In genomic region chr12:6631549-6631961, GRCh38 we compare ENCODE assay signal across 10 cellular contexts. TPM values are rescaled to one million over a fixed set of nuclear protein-coding genes. Genes with fewer than 3 reads are reported as not detected.
A peak's percentile ranks its signal among the peaks of the same experiment; 100 is the strongest.
DNase-seq lines count a peak whose midpoint lies in the region; ATAC-seq, FAIRE-seq and TF ChIP-seq lines count a peak whose summit lies in the region.
"Had no signal": no experiment of that assay in that cellular context is flagged by ENCODE, and none has a peak within 500 bp of the region (broad histone marks: within the 10 kb centered on the region; RNA-seq: fewer than 3 reads in every experiment).

No MANE protein-coding gene starts in this region.

- H3K79me2 ChIP-seq in HepG2 (ENCODE audit: insufficient read depth, low read length), result no peaks in the 10 kb centered on the region

- H3K36me3 Mint-ChIP-seq in activated CD4-positive, alpha-beta T cell treated with anti-CD3 and anti-CD28 coated beads, Interleukin-2, amount 10 ng/mL, durations not matched to agents 7 days and 5 days (ENCODE audit: low read depth), result peaks cover 2% of the 10 kb centered on the region
- no peaks in the 10 kb centered on the region for H3K36me3 Mint-ChIP-seq in activated T-helper 1 cell treated with anti-CD3 and anti-CD28 coated beads, Interleukin-12 subunit alpha, Interleukin-12 subunit beta, Interleukin-2, Interleukin-4 antibody, amounts not matched to agents 30 ng/mL and 10 ng/mL and 1 ng/mL, durations not matched to agents 14 hours and 24 hours and 36 hours (ENCODE audit: low read depth)

- TF ChIP-seq POLR2A in HepG2 (IDR thresholded peaks at IDR 0.05; ENCODE audit: insufficient read depth in 1 of 2, low read depth in 2 of 2, low read length in 2 of 2), result no peak

- no peaks in the 10 kb centered on the region for H4K20me1 ChIP-seq in HepG2 (ENCODE audit: insufficient read depth, low read length)

- H3K9me3 Mint-ChIP-seq in activated CD4-positive, alpha-beta T cell treated with anti-CD3 and anti-CD28 coated beads, Interleukin-2, amount 10 ng/mL, durations not matched to agents 7 days and 5 days, result no peaks in the 10 kb centered on the region
- no peaks in the 10 kb centered on the region for H3K9me3 Mint-ChIP-seq in activated T-helper 1 cell treated with anti-CD3 and anti-CD28 coated beads, Interleukin-12 subunit alpha, Interleukin-12 subunit beta, Interleukin-2, Interleukin-4 antibody, amounts not matched to agents 30 ng/mL and 10 ng/mL and 1 ng/mL, durations not matched to agents 14 hours and 24 hours and 36 hours

- peaks cover 73% of the 10 kb centered on the region for H3K4me1 Mint-ChIP-seq in activated CD4-positive, alpha-beta T cell treated with anti-CD3 and anti-CD28 coated beads, Interleukin-2, amount 10 ng/mL, durations not matched to agents 7 days and 5 days
- H3K4me1 Mint-ChIP-seq in activated T-helper 1 cell treated with anti-CD3 and anti-CD28 coated beads, Interleukin-12 subunit alpha, Interleukin-12 subunit beta, Interleukin-2, Interleukin-4 antibody, amounts not matched to agents 30 ng/mL and 10 ng/mL and 1 ng/mL, durations not matched to agents 14 hours and 24 hours and 36 hours (ENCODE audit: low read depth), result peaks cover 63% of the 10 kb centered on the region

- peak overlapping the region; percentile 71 for H2AFZ ChIP-seq in HepG2 (ENCODE audit: low read length)

- H3K27ac ChIP-seq in HepG2 (ENCODE audit: extremely low read length, insufficient read depth, low read length), result no peak overlapping the region
- H3K27ac ChIP-seq in substantia nigra (ENCODE audit: low read depth, low read length, poor library complexity, severe bottlenecking), result peak overlapping the region; percentile 35

- TF ChIP-seq CTCF in HepG2 (CRISPR knock-in tag; IDR thresholded peaks at IDR 0.05), result no peak

- 20% methylated on average over 3 of the region's 3 CpGs for WGBS in HepG2 (ENCODE audit: low lambda C conversion rate)

- peak overlapping the region in 2 of 3 experiments; percentile 26 to 49; a peak in 3 of 6 replicates for H3K4me3 ChIP-seq in HepG2 (replicated peaks in 1 of 3; ENCODE audit: insufficient read depth in 1 of 3, low read depth in 2 of 3, low read length in 3 of 3)
- H3K4me3 ChIP-seq: A549 had no signal

- peak; percentile 28 for DNase-seq in activated CD4-positive, alpha-beta T cell treated with anti-CD3 and anti-CD28 coated beads, Interleukin-2, amount 10 ng/mL, durations not matched to agents 7 days and 5 days
- no peak for DNase-seq in activated CD4-positive, alpha-beta T cell treated with anti-CD3 and anti-CD28 coated beads, Interleukin-2, amount 50 U/mL, for 1 hour
- DNase-seq in activated T-helper 1 cell treated with anti-CD3 and anti-CD28 coated beads, Interleukin-12 subunit alpha, Interleukin-12 subunit beta, Interleukin-2, Interleukin-4 antibody, amounts not matched to agents 30 ng/mL and 10 ng/mL and 1 ng/mL, durations not matched to agents 14 hours and 24 hours and 36 hours (ENCODE audit: low spot score), result no peak
- no peak for DNase-seq in HepG2 (ENCODE audit: low spot score)
- peak in 1 of 49 donors; percentile 17 for DNase-seq in substantia nigra (lab: John Stamatoyannopoulos, UW)
- DNase-seq in NCI-H748 treated with DMSO at 0.1 percent for 48 hours (lab: John Stamatoyannopoulos, UW), result no peak
- DNase-seq in NCI-H82 treated with DMSO at 0.1 percent for 48 hours (lab: John Stamatoyannopoulos, UW; ENCODE audit: unreplicated experiment), result no peak
- DNase-seq: NCI-H187 treated with DMSO at 0.1 percent for 48 hours had no signal

- no TSS peak for BruUV-seq in HepG2 (replicated peaks; lab: Mats Ljungman, UMichigan)

- H3K4me2 ChIP-seq in HepG2 (ENCODE audit: low read depth, low read length), result peak overlapping the region; percentile 68

- TF ChIP-seq EP300 in HepG2 (IDR thresholded peaks at IDR 0.05; ENCODE audit: low read depth in 2 of 2, low read length in 2 of 2) (no peak), HepG2 (CRISPR knock-in tag; IDR thresholded peaks at IDR 0.05; ENCODE audit: borderline replicate concordance) (no peak)

- no peaks in the 10 kb centered on the region for H3K9me3 ChIP-seq in HepG2 (ENCODE audit: low read length)
- H3K9me3 ChIP-seq: A549 had no signal

- CTCF ChIA-PET in activated CD4-positive, alpha-beta T cell treated with anti-CD3 and anti-CD28 coated beads, Interleukin-2, amount 10 ng/mL, durations not matched to agents 7 days and 5 days (lab: Charles Lee), result interaction anchor here (0.7 to 2.4 kb wide), 5 partner anchors 10 to 93 kb away, joined by 3 to 16 read pairs (median 4); partner anchors contain the start of gene COPS7A
- CTCF ChIA-PET in HepG2 (lab: Yijun Ruan, JAX; ENCODE audit: low intra/inter-chr PET ratio, low total read pairs), result no interaction called here

- no peaks in the 10 kb centered on the region for H3K36me3 ChIP-seq in HepG2 (replicated peaks in 1 of 2; ENCODE audit: control insufficient read depth in 1 of 2, insufficient read depth in 2 of 2, low read length in 2 of 2)

- H3K27me3 Mint-ChIP-seq in activated CD4-positive, alpha-beta T cell treated with anti-CD3 and anti-CD28 coated beads, Interleukin-2, amount 10 ng/mL, durations not matched to agents 7 days and 5 days, result no peaks in the 10 kb centered on the region
- H3K27me3 Mint-ChIP-seq in activated T-helper 1 cell treated with anti-CD3 and anti-CD28 coated beads, Interleukin-12 subunit alpha, Interleukin-12 subunit beta, Interleukin-2, Interleukin-4 antibody, amounts not matched to agents 30 ng/mL and 10 ng/mL and 1 ng/mL, durations not matched to agents 14 hours and 24 hours and 36 hours (ENCODE audit: insufficient read depth), result no peaks in the 10 kb centered on the region

- POLR2A ChIA-PET in activated CD4-positive, alpha-beta T cell treated with anti-CD3 and anti-CD28 coated beads, Interleukin-2, amount 10 ng/mL, durations not matched to agents 7 days and 5 days (lab: Charles Lee), result interaction anchor here (1.2 kb wide), 1 partner anchor 19 kb away, joined by 4 read pairs; no protein-coding TSS in a partner anchor
- POLR2A ChIA-PET in HepG2 (lab: Yijun Ruan, JAX), result interaction anchor here (1.1 to 1.2 kb wide), 2 partner anchors 18 to 58 kb away, joined by 3 read pairs; no protein-coding TSS in a partner anchor

- TF ChIP-seq RAD21 in HepG2 (CRISPR knock-in tag; IDR thresholded peaks at IDR 0.05), result no peak

- H3K27ac Mint-ChIP-seq in activated CD4-positive, alpha-beta T cell treated with anti-CD3 and anti-CD28 coated beads, Interleukin-2, amount 10 ng/mL, durations not matched to agents 7 days and 5 days, result peak overlapping the region; percentile 95
- H3K27ac Mint-ChIP-seq in activated T-helper 1 cell treated with anti-CD3 and anti-CD28 coated beads, Interleukin-12 subunit alpha, Interleukin-12 subunit beta, Interleukin-2, Interleukin-4 antibody, amounts not matched to agents 30 ng/mL and 10 ng/mL and 1 ng/mL, durations not matched to agents 14 hours and 24 hours and 36 hours, result peak overlapping the region; percentile 96

- ATAC-seq in HepG2 (peak; percentile 64), HG02884 (IDR thresholded peaks at IDR 0.05; ENCODE audit: unreplicated experiment) (no peak)

- in situ Hi-C loops in HepG2 (cut with HindIII; ENCODE audit: extremely low pct_ligation_motif_present, low pct_unique_long_range_greater_than_20kb), result no loop called here

- peaks cover 0 to 7% of the 10 kb centered on the region in 2 experiments; a peak in 1 of 5 replicates for H3K27me3 ChIP-seq in HepG2 (ENCODE audit: control insufficient read depth in 1 of 2, insufficient read depth in 2 of 2, low read length in 2 of 2)

- H3K4me3 Mint-ChIP-seq in activated CD4-positive, alpha-beta T cell treated with anti-CD3 and anti-CD28 coated beads, Interleukin-2, amount 10 ng/mL, durations not matched to agents 7 days and 5 days, result peak overlapping the region; percentile 70
- H3K4me3 Mint-ChIP-seq in activated T-helper 1 cell treated with anti-CD3 and anti-CD28 coated beads, Interleukin-12 subunit alpha, Interleukin-12 subunit beta, Interleukin-2, Interleukin-4 antibody, amounts not matched to agents 30 ng/mL and 10 ng/mL and 1 ng/mL, durations not matched to agents 14 hours and 24 hours and 36 hours, result peak overlapping the region; percentile 67

- no peak for FAIRE-seq in HepG2 (lab: Jason Lieb, UNC)
- FAIRE-seq: A549 had no signal

- peaks cover 54% of the 10 kb centered on the region for H3K4me1 ChIP-seq in HepG2 (ENCODE audit: insufficient read depth, low read length)

- intact Hi-C loops in activated T-helper 1 cell treated with anti-CD3 and anti-CD28 coated beads, Interleukin-12 subunit alpha, Interleukin-12 subunit beta, Interleukin-2, Interleukin-4 antibody, amounts not matched to agents 30 ng/mL and 10 ng/mL and 1 ng/mL, durations not matched to agents 14 hours and 24 hours and 36 hours (cut with micrococcal nuclease), result no loop called here
- intact Hi-C loops in HepG2 (cut with micrococcal nuclease; ENCODE audit: unreplicated experiment), result no loop called here

- H3K9ac ChIP-seq in HepG2 (ENCODE audit: insufficient read depth, low read depth, low read length), result peak overlapping the region; percentile 17; the same call in 1 of the 2 replicates

RNA-seq across cellular contexts. Expression of gene LPAR5, which starts 4.2 kb away (rescaled TPM):
- 1 to 10 TPM; 6.2 to 6.6 TPM for total RNA-seq in activated CD4-positive, alpha-beta T cell treated with anti-CD3 and anti-CD28 coated beads, Interleukin-2, amount 10 ng/mL, durations not matched to agents 7 days and 5 days
- total RNA-seq in activated T-helper 1 cell treated with anti-CD3 and anti-CD28 coated beads, Interleukin-12 subunit alpha, Interleukin-12 subunit beta, Interleukin-2, Interleukin-4 antibody, amounts not matched to agents 30 ng/mL and 10 ng/mL and 1 ng/mL, durations not matched to agents 14 hours and 24 hours and 36 hours, result 2.8 and 3.1 TPM in 2 replicates
- 0.07 and 0.09 TPM in 2 replicates for total RNA-seq in HepG2 (2016; rRNA removed; fragmentation: Illumina TruSeq; extraction: Trizol)
- total RNA-seq in HepG2 (2016; cell fraction: cytosol; rRNA removed; fragmentation: Illumina TruSeq; extraction: Trizol; ENCODE audit: low read depth), result not detected in 2 replicates
- total RNA-seq in HepG2 (2016; cell fraction: insoluble cytoplasmic fraction; rRNA removed; fragmentation: Illumina TruSeq; extraction: Trizol), result 0.06 and 0.09 TPM in 2 replicates
- 0.09 TPM in 1 of 2 replicates, not detected in the other for total RNA-seq in HepG2 (2016; cell fraction: membrane; rRNA removed; fragmentation: Illumina TruSeq; extraction: Trizol)
- not detected in 2 replicates for total RNA-seq in HepG2 (2016; cell fraction: nucleus; rRNA removed; fragmentation: Illumina TruSeq; extraction: Trizol)
- 0.17 and 0.32 TPM in 2 replicates for polyA plus RNA-seq in HepG2 (2011; rRNA removed)
- 0.19 and 0.32 TPM in 2 replicates for polyA plus RNA-seq in HepG2 (2011; cell fraction: cytosol; rRNA removed)
- polyA plus RNA-seq in HepG2 (2011; cell fraction: nucleus; rRNA removed), result 0.36 and 0.40 TPM in 2 replicates
- polyA plus RNA-seq in HepG2 (2012), result 0.17 and 0.32 TPM in 2 replicates
- polyA plus RNA-seq in HepG2 (2016; cell fraction: cytosol; fragmentation: Illumina TruSeq; extraction: Trizol; ENCODE audit: low read depth), result 0.05 TPM in 1 of 2 replicates, not detected in the other
- polyA plus RNA-seq in HepG2 (2016; cell fraction: insoluble cytoplasmic fraction; fragmentation: Illumina TruSeq; extraction: Trizol; ENCODE audit: low read depth), result not detected in 2 replicates
- not detected in 2 replicates for polyA plus RNA-seq in HepG2 (2016; cell fraction: membrane; fragmentation: Illumina TruSeq; extraction: Trizol; ENCODE audit: low read depth)
- 0.22 TPM in 1 of 2 replicates, not detected in the other for polyA plus RNA-seq in HepG2 (2016; cell fraction: nucleus; fragmentation: Illumina TruSeq; extraction: Trizol; ENCODE audit: insufficient read depth, low read depth)
- polyA minus RNA-seq in HepG2 (2011; rRNA and poly(A)+ RNA removed; ENCODE audit: low replicate concordance), result 0.98 and 5.8 TPM in 2 replicates
- 0.69 and 0.88 TPM in 2 replicates for polyA minus RNA-seq in HepG2 (2011; cell fraction: cytosol; rRNA and poly(A)+ RNA removed)
- polyA minus RNA-seq in HepG2 (2011; cell fraction: nucleus; rRNA and poly(A)+ RNA removed), result 0.37 TPM in 1 of 2 replicates, not detected in the other

RNA-seq across cellular contexts. Expression of gene ACRBP, which starts 15.7 kb away (rescaled TPM):
- total RNA-seq in activated CD4-positive, alpha-beta T cell treated with anti-CD3 and anti-CD28 coated beads, Interleukin-2, amount 10 ng/mL, durations not matched to agents 7 days and 5 days, result 1 to 10 TPM; 1.6 to 2.6 TPM
- 0.83 and 1.0 TPM in 2 replicates for total RNA-seq in activated T-helper 1 cell treated with anti-CD3 and anti-CD28 coated beads, Interleukin-12 subunit alpha, Interleukin-12 subunit beta, Interleukin-2, Interleukin-4 antibody, amounts not matched to agents 30 ng/mL and 10 ng/mL and 1 ng/mL, durations not matched to agents 14 hours and 24 hours and 36 hours
- not detected in 2 replicates for total RNA-seq in HepG2 (2016; rRNA removed; fragmentation: Illumina TruSeq; extraction: Trizol)
- 0.61 TPM in 1 of 2 replicates, not detected in the other for total RNA-seq in HepG2 (2016; cell fraction: cytosol; rRNA removed; fragmentation: Illumina TruSeq; extraction: Trizol; ENCODE audit: low read depth)
- 0.11 TPM in 1 of 2 replicates, not detected in the other for total RNA-seq in HepG2 (2016; cell fraction: insoluble cytoplasmic fraction; rRNA removed; fragmentation: Illumina TruSeq; extraction: Trizol)
- not detected in 2 replicates for total RNA-seq in HepG2 (2016; cell fraction: membrane; rRNA removed; fragmentation: Illumina TruSeq; extraction: Trizol)
- total RNA-seq in HepG2 (2016; cell fraction: nucleus; rRNA removed; fragmentation: Illumina TruSeq; extraction: Trizol), result 0.43 TPM in 1 of 2 replicates, not detected in the other
- 0.37 and 0.46 TPM in 2 replicates for polyA plus RNA-seq in HepG2 (2011; rRNA removed)
- 0.17 and 0.28 TPM in 2 replicates for polyA plus RNA-seq in HepG2 (2011; cell fraction: cytosol; rRNA removed)
- 2.4 and 3.2 TPM in 2 replicates for polyA plus RNA-seq in HepG2 (2011; cell fraction: nucleus; rRNA removed)
- 0.19 and 0.63 TPM in 2 replicates for polyA plus RNA-seq in HepG2 (2012)
- not detected in 2 replicates for polyA plus RNA-seq in HepG2 (2016; cell fraction: cytosol; fragmentation: Illumina TruSeq; extraction: Trizol; ENCODE audit: low read depth)
- not detected in 2 replicates for polyA plus RNA-seq in HepG2 (2016; cell fraction: insoluble cytoplasmic fraction; fragmentation: Illumina TruSeq; extraction: Trizol; ENCODE audit: low read depth)
- polyA plus RNA-seq in HepG2 (2016; cell fraction: membrane; fragmentation: Illumina TruSeq; extraction: Trizol; ENCODE audit: low read depth), result not detected in 2 replicates
- not detected in 2 replicates for polyA plus RNA-seq in HepG2 (2016; cell fraction: nucleus; fragmentation: Illumina TruSeq; extraction: Trizol; ENCODE audit: insufficient read depth, low read depth)
- 1.1 and 2.1 TPM in 2 replicates for polyA minus RNA-seq in HepG2 (2011; rRNA and poly(A)+ RNA removed; ENCODE audit: low replicate concordance)
- polyA minus RNA-seq in HepG2 (2011; cell fraction: cytosol; rRNA and poly(A)+ RNA removed), result not detected in 2 replicates
- polyA minus RNA-seq in HepG2 (2011; cell fraction: nucleus; rRNA and poly(A)+ RNA removed), result 0.99 and 1.0 TPM in 2 replicates

RNA-seq across cellular contexts. Expression of gene CHD4, which starts 24.4 kb away (rescaled TPM):
- total RNA-seq in activated CD4-positive, alpha-beta T cell treated with anti-CD3 and anti-CD28 coated beads, Interleukin-2, amount 10 ng/mL, durations not matched to agents 7 days and 5 days, result 100 to 1,000 TPM; 262 to 263 TPM
- 348 and 368 TPM in 2 replicates for total RNA-seq in activated T-helper 1 cell treated with anti-CD3 and anti-CD28 coated beads, Interleukin-12 subunit alpha, Interleukin-12 subunit beta, Interleukin-2, Interleukin-4 antibody, amounts not matched to agents 30 ng/mL and 10 ng/mL and 1 ng/mL, durations not matched to agents 14 hours and 24 hours and 36 hours
- 148 and 156 TPM in 2 replicates for total RNA-seq in HepG2 (2016; rRNA removed; fragmentation: Illumina TruSeq; extraction: Trizol)
- 15.5 and 17.3 TPM in 2 replicates for total RNA-seq in HepG2 (2016; cell fraction: cytosol; rRNA removed; fragmentation: Illumina TruSeq; extraction: Trizol; ENCODE audit: low read depth)
- total RNA-seq in HepG2 (2016; cell fraction: insoluble cytoplasmic fraction; rRNA removed; fragmentation: Illumina TruSeq; extraction: Trizol), result 147 and 150 TPM in 2 replicates
- total RNA-seq in HepG2 (2016; cell fraction: membrane; rRNA removed; fragmentation: Illumina TruSeq; extraction: Trizol), result 36.3 and 39.7 TPM in 2 replicates
- total RNA-seq in HepG2 (2016; cell fraction: nucleus; rRNA removed; fragmentation: Illumina TruSeq; extraction: Trizol), result 250 and 271 TPM in 2 replicates
- 76.2 and 82.8 TPM in 2 replicates for polyA plus RNA-seq in HepG2 (2011; rRNA removed)
- polyA plus RNA-seq in HepG2 (2011; cell fraction: cytosol; rRNA removed), result 64.8 and 67.1 TPM in 2 replicates
- polyA plus RNA-seq in HepG2 (2011; cell fraction: nucleus; rRNA removed), result 148 and 172 TPM in 2 replicates
- polyA plus RNA-seq in HepG2 (2012), result 74.3 and 85.1 TPM in 2 replicates
- 8.7 and 9.0 TPM in 2 replicates for polyA plus RNA-seq in HepG2 (2016; cell fraction: cytosol; fragmentation: Illumina TruSeq; extraction: Trizol; ENCODE audit: low read depth)
- polyA plus RNA-seq in HepG2 (2016; cell fraction: insoluble cytoplasmic fraction; fragmentation: Illumina TruSeq; extraction: Trizol; ENCODE audit: low read depth), result 121 and 138 TPM in 2 replicates
- 17.5 and 22.9 TPM in 2 replicates for polyA plus RNA-seq in HepG2 (2016; cell fraction: membrane; fragmentation: Illumina TruSeq; extraction: Trizol; ENCODE audit: low read depth)
- 343 and 358 TPM in 2 replicates for polyA plus RNA-seq in HepG2 (2016; cell fraction: nucleus; fragmentation: Illumina TruSeq; extraction: Trizol; ENCODE audit: insufficient read depth, low read depth)
- polyA minus RNA-seq in HepG2 (2011; rRNA and poly(A)+ RNA removed; ENCODE audit: low replicate concordance), result 130 and 210 TPM in 2 replicates
- polyA minus RNA-seq in HepG2 (2011; cell fraction: cytosol; rRNA and poly(A)+ RNA removed), result 76.1 and 89.0 TPM in 2 replicates
- polyA minus RNA-seq in HepG2 (2011; cell fraction: nucleus; rRNA and poly(A)+ RNA removed), result 87.0 and 130 TPM in 2 replicates

RNA-seq across cellular contexts. Expression of gene ING4, which starts 31.4 kb away (rescaled TPM):
- total RNA-seq in activated CD4-positive, alpha-beta T cell treated with anti-CD3 and anti-CD28 coated beads, Interleukin-2, amount 10 ng/mL, durations not matched to agents 7 days and 5 days, result 10 to 100 TPM; 33.7 to 40.2 TPM
- 14.6 and 15.0 TPM in 2 replicates for total RNA-seq in activated T-helper 1 cell treated with anti-CD3 and anti-CD28 coated beads, Interleukin-12 subunit alpha, Interleukin-12 subunit beta, Interleukin-2, Interleukin-4 antibody, amounts not matched to agents 30 ng/mL and 10 ng/mL and 1 ng/mL, durations not matched to agents 14 hours and 24 hours and 36 hours
- 12.7 and 14.4 TPM in 2 replicates for total RNA-seq in HepG2 (2016; rRNA removed; fragmentation: Illumina TruSeq; extraction: Trizol)
- total RNA-seq in HepG2 (2016; cell fraction: cytosol; rRNA removed; fragmentation: Illumina TruSeq; extraction: Trizol; ENCODE audit: low read depth), result 2.9 and 3.4 TPM in 2 replicates
- total RNA-seq in HepG2 (2016; cell fraction: insoluble cytoplasmic fraction; rRNA removed; fragmentation: Illumina TruSeq; extraction: Trizol), result 13.3 and 14.0 TPM in 2 replicates
- total RNA-seq in HepG2 (2016; cell fraction: membrane; rRNA removed; fragmentation: Illumina TruSeq; extraction: Trizol), result 5.1 and 6.2 TPM in 2 replicates
- 11.6 and 13.4 TPM in 2 replicates for total RNA-seq in HepG2 (2016; cell fraction: nucleus; rRNA removed; fragmentation: Illumina TruSeq; extraction: Trizol)
- 32.4 and 34.2 TPM in 2 replicates for polyA plus RNA-seq in HepG2 (2011; rRNA removed)
- polyA plus RNA-seq in HepG2 (2011; cell fraction: cytosol; rRNA removed), result 22.0 and 28.2 TPM in 2 replicates
- polyA plus RNA-seq in HepG2 (2011; cell fraction: nucleus; rRNA removed), result 105 and 110 TPM in 2 replicates
- 22.9 and 25.8 TPM in 2 replicates for polyA plus RNA-seq in HepG2 (2012)
- polyA plus RNA-seq in HepG2 (2016; cell fraction: cytosol; fragmentation: Illumina TruSeq; extraction: Trizol; ENCODE audit: low read depth), result 2.6 and 2.9 TPM in 2 replicates
- polyA plus RNA-seq in HepG2 (2016; cell fraction: insoluble cytoplasmic fraction; fragmentation: Illumina TruSeq; extraction: Trizol; ENCODE audit: low read depth), result 12.1 and 12.8 TPM in 2 replicates
- polyA plus RNA-seq in HepG2 (2016; cell fraction: membrane; fragmentation: Illumina TruSeq; extraction: Trizol; ENCODE audit: low read depth), result 3.7 and 4.9 TPM in 2 replicates
- polyA plus RNA-seq in HepG2 (2016; cell fraction: nucleus; fragmentation: Illumina TruSeq; extraction: Trizol; ENCODE audit: insufficient read depth, low read depth), result 28.8 and 29.1 TPM in 2 replicates
- 11.6 and 18.9 TPM in 2 replicates for polyA minus RNA-seq in HepG2 (2011; rRNA and poly(A)+ RNA removed; ENCODE audit: low replicate concordance)
- 3.6 and 5.9 TPM in 2 replicates for polyA minus RNA-seq in HepG2 (2011; cell fraction: cytosol; rRNA and poly(A)+ RNA removed)
- polyA minus RNA-seq in HepG2 (2011; cell fraction: nucleus; rRNA and poly(A)+ RNA removed), result 25.4 and 28.7 TPM in 2 replicates

RNA-seq across cellular contexts. Expression of gene ZNF384, which starts 57.6 kb away (rescaled TPM):
- 10 to 100 TPM; 90.9 to 95.4 TPM for total RNA-seq in activated CD4-positive, alpha-beta T cell treated with anti-CD3 and anti-CD28 coated beads, Interleukin-2, amount 10 ng/mL, durations not matched to agents 7 days and 5 days
- total RNA-seq in activated T-helper 1 cell treated with anti-CD3 and anti-CD28 coated beads, Interleukin-12 subunit alpha, Interleukin-12 subunit beta, Interleukin-2, Interleukin-4 antibody, amounts not matched to agents 30 ng/mL and 10 ng/mL and 1 ng/mL, durations not matched to agents 14 hours and 24 hours and 36 hours, result 79.6 and 89.8 TPM in 2 replicates
- total RNA-seq in HepG2 (2016; rRNA removed; fragmentation: Illumina TruSeq; extraction: Trizol), result 23.6 and 24.1 TPM in 2 replicates
- 9.5 and 12.0 TPM in 2 replicates for total RNA-seq in HepG2 (2016; cell fraction: cytosol; rRNA removed; fragmentation: Illumina TruSeq; extraction: Trizol; ENCODE audit: low read depth)
- total RNA-seq in HepG2 (2016; cell fraction: insoluble cytoplasmic fraction; rRNA removed; fragmentation: Illumina TruSeq; extraction: Trizol), result 19.2 and 25.6 TPM in 2 replicates
- 22.5 and 24.6 TPM in 2 replicates for total RNA-seq in HepG2 (2016; cell fraction: membrane; rRNA removed; fragmentation: Illumina TruSeq; extraction: Trizol)
- total RNA-seq in HepG2 (2016; cell fraction: nucleus; rRNA removed; fragmentation: Illumina TruSeq; extraction: Trizol), result 23.6 and 28.7 TPM in 2 replicates
- polyA plus RNA-seq in HepG2 (2011; rRNA removed), result 54.3 and 55.3 TPM in 2 replicates
- polyA plus RNA-seq in HepG2 (2011; cell fraction: cytosol; rRNA removed), result 26.5 and 29.9 TPM in 2 replicates
- polyA plus RNA-seq in HepG2 (2011; cell fraction: nucleus; rRNA removed), result 112 and 139 TPM in 2 replicates
- 40.4 and 40.6 TPM in 2 replicates for polyA plus RNA-seq in HepG2 (2012)
- 10.8 and 12.9 TPM in 2 replicates for polyA plus RNA-seq in HepG2 (2016; cell fraction: cytosol; fragmentation: Illumina TruSeq; extraction: Trizol; ENCODE audit: low read depth)
- polyA plus RNA-seq in HepG2 (2016; cell fraction: insoluble cytoplasmic fraction; fragmentation: Illumina TruSeq; extraction: Trizol; ENCODE audit: low read depth), result 33.3 and 40.1 TPM in 2 replicates
- 24.4 and 28.3 TPM in 2 replicates for polyA plus RNA-seq in HepG2 (2016; cell fraction: membrane; fragmentation: Illumina TruSeq; extraction: Trizol; ENCODE audit: low read depth)
- polyA plus RNA-seq in HepG2 (2016; cell fraction: nucleus; fragmentation: Illumina TruSeq; extraction: Trizol; ENCODE audit: insufficient read depth, low read depth), result 82.1 and 94.6 TPM in 2 replicates
- 80.0 and 92.0 TPM in 2 replicates for polyA minus RNA-seq in HepG2 (2011; rRNA and poly(A)+ RNA removed; ENCODE audit: low replicate concordance)
- 13.9 and 16.4 TPM in 2 replicates for polyA minus RNA-seq in HepG2 (2011; cell fraction: cytosol; rRNA and poly(A)+ RNA removed)
- 55.5 and 59.3 TPM in 2 replicates for polyA minus RNA-seq in HepG2 (2011; cell fraction: nucleus; rRNA and poly(A)+ RNA removed)
